In genomic region chr12:57224278-57224972, GRCh38 we compare ENCODE assay signal across 8 cellular contexts. TPM values are rescaled to one million over a fixed set of nuclear protein-coding genes. Genes with fewer than 3 reads are reported as not detected.
"Had no signal": no experiment of that assay in that cellular context is flagged by ENCODE, and none has a peak within 500 bp of the region (broad histone marks: within the 10 kb centered on the region; RNA-seq: fewer than 3 reads in every experiment).

No MANE protein-coding gene starts in this region.

- H3K4me1 ChIP-seq: pancreas had no signal

- H3K27ac ChIP-seq: brain microvascular endothelial cell, neural progenitor cell, pancreas, upper lobe of right lung had no signal

- H3K27ac Mint-ChIP-seq: activated naive CD8-positive, alpha-beta T cell; dendritic cell treated with granulocyte-macrophage colony-stimulating factor and Interleukin-4, amounts not matched to agents 40 ng/mL and 50 ng/mL, for 4 days; neural progenitor cell had no signal

- H3K4me3 ChIP-seq: neural progenitor cell, pancreas, upper lobe of right lung had no signal

- H3K36me3 ChIP-seq: brain microvascular endothelial cell, neural progenitor cell, pancreas, upper lobe of right lung had no signal

- H3K4me2 ChIP-seq: neural progenitor cell had no signal

- H3K4me3 Mint-ChIP-seq: neural progenitor cell had no signal

- DNase-seq: brain microvascular endothelial cell, left cardiac atrium, mammary epithelial cell had no signal

- H3K9me3 Mint-ChIP-seq: dendritic cell treated with granulocyte-macrophage colony-stimulating factor and Interleukin-4, amounts not matched to agents 40 ng/mL and 50 ng/mL, for 4 days had no signal

- H3K36me3 Mint-ChIP-seq: activated naive CD8-positive, alpha-beta T cell; neural progenitor cell had no signal

- H3K9ac ChIP-seq: neural progenitor cell had no signal

- H3K9me3 ChIP-seq: pancreas, upper lobe of right lung had no signal

RNA-seq across cellular contexts. Expression of gene NXPH4, which starts 7.8 kb away (rescaled TPM):
- total RNA-seq: upper lobe of right lung had no signal
